ENCODE assay signal across 8 cellular contexts in genomic region chr19:14786421-14786851, GRCh38. TPM values are rescaled to one million over a fixed set of nuclear protein-coding genes. Genes with fewer than 3 reads are reported as not detected.
DNase-seq lines count a peak whose midpoint lies in the region; ATAC-seq, FAIRE-seq and TF ChIP-seq lines count a peak whose summit lies in the region.

No MANE protein-coding gene starts in this region.

- no peak for ATAC-seq in CD4-positive, alpha-beta T cell (ENCODE audit: poor library complexity)
- ATAC-seq in right lobe of liver (peak; percentile 35 to 52 (median 38)), GM21786 (IDR thresholded peaks at IDR 0.05; ENCODE audit: unreplicated experiment) (no peak)

- H2AFZ ChIP-seq in astrocyte (ENCODE audit: low read depth, low read length) = no peak overlapping the region

- H3K9me3 Mint-ChIP-seq in CD4-positive, alpha-beta T cell = no peaks in the 10 kb centered on the region
- H3K9me3 Mint-ChIP-seq in astrocyte (ENCODE audit: unreplicated experiment) = no peaks in the 10 kb centered on the region

- TF ChIP-seq CTCF in CD4-positive, alpha-beta T cell (IDR thresholded peaks at IDR 0.05) = peak; percentile 59
- TF ChIP-seq CTCF in astrocyte (IDR thresholded peaks at IDR 0.05; ENCODE audit: insufficient read depth, low read depth, low read length) (peak; percentile 17), right lobe of liver (IDR thresholded peaks at IDR 0.05) (peak; percentile 18 to 64 (median 38))

- no peak overlapping the region for H3K4me3 Mint-ChIP-seq in CD4-positive, alpha-beta T cell
- no peak overlapping the region for H3K4me3 Mint-ChIP-seq in astrocyte (ENCODE audit: unreplicated experiment)

- CTCF ChIA-PET in CD4-positive, alpha-beta T cell (lab: Charles Lee) = interaction anchor here (0.6 kb wide), 1 partner anchor 80 kb away, joined by 3 read pairs; no protein-coding TSS in a partner anchor

- DNase-seq in CD4-positive, alpha-beta T cell = peak in 2 of 10 experiments; percentile 7 to 17
- DNase-seq in astrocyte (ENCODE audit: low read depth) (no peak), right lobe of liver (peak in 2 of 3 donors; percentile 45 to 61), DMS53 (lab: John Stamatoyannopoulos, UW) (no peak), NCI-H187 (lab: John Stamatoyannopoulos, UW) (no peak), DMS53 treated with DMSO at 0.1 percent for 48 hours (lab: John Stamatoyannopoulos, UW; ENCODE audit: unreplicated experiment) (no peak)

- peak overlapping the region; percentile 20; the same call in 1 of the 2 replicates for H3K4me3 ChIP-seq in HUES48 (ENCODE audit: low read depth, low read length)
- no peak overlapping the region for H3K4me3 ChIP-seq in astrocyte (ENCODE audit: insufficient read depth, low read depth, low read length)
- no peak overlapping the region for H3K4me3 ChIP-seq in right lobe of liver

- H3K36me3 Mint-ChIP-seq in CD4-positive, alpha-beta T cell (ENCODE audit: low read depth) = no peaks in the 10 kb centered on the region
- H3K36me3 Mint-ChIP-seq in astrocyte (ENCODE audit: low read depth, unreplicated experiment) = no peaks in the 10 kb centered on the region

- H3K4me1 ChIP-seq in HUES48 (ENCODE audit: control insufficient read depth, insufficient read depth, low read length) (peaks cover 3% of the 10 kb centered on the region; the same call in 1 of the 2 replicates), astrocyte (ENCODE audit: insufficient read depth, low read length) (no peaks in the 10 kb centered on the region), right lobe of liver (no peaks in the 10 kb centered on the region)

- H3K27me3 ChIP-seq in CD4-positive, alpha-beta T cell (ENCODE audit: control insufficient read depth, insufficient read depth, low read length) = peaks cover 4% of the 10 kb centered on the region
- H3K27me3 ChIP-seq in HUES48 (ENCODE audit: control insufficient read depth, insufficient read depth, low read length) = no peaks in the 10 kb centered on the region
- no peaks in the 10 kb centered on the region for H3K27me3 ChIP-seq in astrocyte (ENCODE audit: insufficient read depth, low read length)
- H3K27me3 ChIP-seq in right lobe of liver = no peaks in the 10 kb centered on the region

- POLR2A ChIA-PET in CD4-positive, alpha-beta T cell (lab: Charles Lee) = no interaction called here

- no peaks in the 10 kb centered on the region for H3K79me2 ChIP-seq in astrocyte (ENCODE audit: insufficient read depth, low read length)

- no peak for FAIRE-seq in astrocyte (lab: Jason Lieb, UNC)

- no peak overlapping the region for H3K4me2 ChIP-seq in astrocyte (ENCODE audit: low read length)

- H3K9me3 ChIP-seq in CD4-positive, alpha-beta T cell (ENCODE audit: control insufficient read depth, low read length) = no peaks in the 10 kb centered on the region
- H3K9me3 ChIP-seq in HUES48 (ENCODE audit: control insufficient read depth, insufficient read depth, low read length) (no peaks in the 10 kb centered on the region), astrocyte (ENCODE audit: insufficient read depth, low read depth, low read length) (no peaks in the 10 kb centered on the region), right lobe of liver (no peaks in the 10 kb centered on the region)

- WGBS in right lobe of liver (ENCODE audit: insufficient coverage, low coverage, low lambda C conversion rate, missing lambda C conversion rate) = 19% methylated on average over 6 of the region's 18 CpGs

- H3K27ac Mint-ChIP-seq in CD4-positive, alpha-beta T cell = no peak overlapping the region
- no peak overlapping the region for H3K27ac Mint-ChIP-seq in astrocyte (ENCODE audit: unreplicated experiment)

- H3K4me1 Mint-ChIP-seq in CD4-positive, alpha-beta T cell (ENCODE audit: low read depth) = peaks cover 15% of the 10 kb centered on the region
- no peaks in the 10 kb centered on the region for H3K4me1 Mint-ChIP-seq in astrocyte (ENCODE audit: low read depth, unreplicated experiment)

- peaks cover 28% of the 10 kb centered on the region for H3K27me3 Mint-ChIP-seq in CD4-positive, alpha-beta T cell
- peaks cover 4% of the 10 kb centered on the region for H3K27me3 Mint-ChIP-seq in astrocyte (ENCODE audit: low read depth, unreplicated experiment)

- no peak for TF ChIP-seq POLR2A in right lobe of liver (IDR thresholded peaks at IDR 0.05)

- no peak overlapping the region for H3K9ac ChIP-seq in HUES48 (ENCODE audit: low read depth, low read length)
- no peak overlapping the region for H3K9ac ChIP-seq in astrocyte (ENCODE audit: low read length)

- no peak overlapping the region for H3K27ac ChIP-seq in CD4-positive, alpha-beta T cell (ENCODE audit: low read depth, low read length)
- no peak overlapping the region for H3K27ac ChIP-seq in HUES48 (ENCODE audit: low read depth, low read length)
- no peak overlapping the region for H3K27ac ChIP-seq in astrocyte (ENCODE audit: low read depth, low read length)
- H3K27ac ChIP-seq in right lobe of liver = no peak overlapping the region

- no peaks in the 10 kb centered on the region for H3K36me3 ChIP-seq in HUES48 (ENCODE audit: control insufficient read depth, insufficient read depth, low read length)
- no peaks in the 10 kb centered on the region for H3K36me3 ChIP-seq in astrocyte (ENCODE audit: insufficient read depth, low read length)
- no peaks in the 10 kb centered on the region for H3K36me3 ChIP-seq in right lobe of liver

- intact Hi-C loops in CD4-positive, alpha-beta T cell (cut with DNase I, micrococcal nuclease) = loop anchor here in 1 of 2 experiments (5.0 kb wide), 1 partner anchor 101 kb away; the partner anchor contains the start of gene OR7A17
- intact Hi-C loops in right lobe of liver (cut with DNase I) = no loop called here

- no peaks in the 10 kb centered on the region for H4K20me1 ChIP-seq in astrocyte (ENCODE audit: insufficient read depth, low read length)

RNA-seq across cellular contexts. Expression of gene ADGRE2, which starts 8.1 kb away (rescaled TPM):
- total RNA-seq in CD4-positive, alpha-beta T cell = 1 to 10 TPM; 3.0 to 3.8 TPM
- total RNA-seq in astrocyte = 0.12 and 0.34 TPM in 2 replicates
- total RNA-seq in right lobe of liver = 1 to 10 TPM; 1.6 to 5.7 (median 1.9) TPM

RNA-seq across cellular contexts. Expression of gene OR7A5, which starts 48.5 kb away (rescaled TPM):
- not detected for total RNA-seq in CD4-positive, alpha-beta T cell
- total RNA-seq in astrocyte = not detected in 2 replicates
- not detected for total RNA-seq in right lobe of liver

RNA-seq across cellular contexts. Expression of gene OR7C1, which starts 48.5 kb away (rescaled TPM):
- total RNA-seq in CD4-positive, alpha-beta T cell = not detected
- not detected in 2 replicates for total RNA-seq in astrocyte
- total RNA-seq in right lobe of liver = under 1 TPM in 1 of 6 experiments, not detected in 5; 0.02 TPM

Comparison
In these comparisons a context has a peak if more than half of its experiments do, and no peak if none do; other contexts are left out.
1. ATAC-seq: peak in right lobe of liver (4 of 4); none in CD4-positive, alpha-beta T cell (single experiment) and GM21786 (single experiment).
2. DNase-seq: peak in right lobe of liver (2 of 3); none in astrocyte (single experiment), DMS53 (single experiment), NCI-H187 (0 of 2) and DMS53 treated with DMSO at 0.1 percent for 48 hours (single experiment).
3. Peak in every context shown above with its lines, with median percentiles within 50 percentile points of each other: CTCF ChIP-seq.